In the genomic region with DNA sequence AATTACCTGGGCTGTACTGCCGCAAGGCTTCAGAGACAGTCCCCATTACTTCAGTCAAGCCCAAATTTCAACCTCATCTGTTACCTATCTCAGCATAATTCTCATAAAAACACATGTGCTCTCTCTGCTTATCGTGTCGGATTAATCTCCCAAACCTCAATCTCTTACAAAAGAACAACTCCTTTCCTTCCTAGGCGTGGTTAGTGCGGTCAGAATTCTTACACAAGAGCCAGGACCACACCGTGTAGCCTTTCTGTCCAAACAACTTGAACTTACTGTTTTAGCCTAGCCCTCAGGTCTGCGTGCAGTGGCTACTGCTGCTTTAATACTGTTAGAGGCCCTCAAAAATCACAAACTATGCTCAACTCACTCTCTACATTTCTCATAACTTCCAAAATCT, we compare ENCODE assay signal across 1 cellular context. TPM values are rescaled to one million over a fixed set of nuclear protein-coding genes. Genes with fewer than 3 reads are reported as not detected.
"Had no signal": no experiment of that assay in that cellular context is flagged by ENCODE, and none has a peak within 500 bp of the region (broad histone marks: within the 10 kb centered on the region; RNA-seq: fewer than 3 reads in every experiment).

No MANE protein-coding gene starts in this region.

RNA-seq across cellular contexts. Expression of gene TPPP, which starts 13.0 kb away (rescaled TPM):
- total RNA-seq: HepG2 had no signal
